In genomic region chr19:51539821-51540366, GRCh38 we compare ENCODE assay signal across 43 cellular contexts. TPM values are rescaled to one million over a fixed set of nuclear protein-coding genes. Genes with fewer than 3 reads are reported as not detected.
"Had no signal": no experiment of that assay in that cellular context is flagged by ENCODE, and none has a peak within 500 bp of the region (broad histone marks: within the 10 kb centered on the region; RNA-seq: fewer than 3 reads in every experiment).

No MANE protein-coding gene starts in this region.

- FAIRE-seq: astrocyte, bronchial epithelial cell had no signal

- H3K27ac Mint-ChIP-seq: activated naive CD4-positive, alpha-beta T cell treated with anti-CD3 and anti-CD28 coated beads for 36 hours; activated naive CD4-positive, alpha-beta T cell treated with anti-CD3 and anti-CD28 coated beads, Interleukin-2, amount 10 ng/mL, durations not matched to agents 7 days and 5 days; activated naive CD4-positive, alpha-beta T cell treated with anti-CD3 and anti-CD28 coated beads, Interleukin-2, amount 50 U/mL, for 24 hours; activated naive CD4-positive, alpha-beta T cell treated with anti-CD3 and anti-CD28 coated beads, Interleukin-2, amount 50 U/mL, for 72 hours; activated naive CD8-positive, alpha-beta T cell; activated naive CD8-positive, alpha-beta T cell treated with anti-CD3 and anti-CD28 coated beads for 36 hours; activated naive CD8-positive, alpha-beta T cell treated with anti-CD3 and anti-CD28 coated beads, Interleukin-2, amount 10 ng/mL, durations not matched to agents 7 days and 5 days; activated naive CD8-positive, alpha-beta T cell treated with anti-CD3 and anti-CD28 coated beads, Interleukin-2, amount 50 U/mL, for 24 hours; activated T-cell treated with anti-CD3 and anti-CD28 coated beads, Interleukin-2, amount 50 U/mL, for 24 hours; activated T-cell treated with anti-CD3 and anti-CD28 coated beads, Interleukin-2, amount 50 U/mL, for 72 hours; activated T-helper 1 cell treated with anti-CD3 and anti-CD28 coated beads, Interleukin-12 subunit alpha, Interleukin-12 subunit beta, Interleukin-2, Interleukin-4 antibody, amounts not matched to agents 30 ng/mL and 10 ng/mL and 1 ng/mL, durations not matched to agents 14 hours and 24 hours and 36 hours; activated T-helper 17 cell treated with anti-CD3 and anti-CD28 coated beads, Interleukin-2, amount 50 U/mL, for 72 hours; activated T-helper 2 cell treated with anti-CD3 and anti-CD28 coated beads, Interferon-gamma antibody, Interleukin-2, Interleukin-4, amounts not matched to agents 10 μg/mL and 5 μg/mL and 100 μg/mL, durations not matched to agents 14 hours and 24 hours and 36 hours; brain had no signal

- H3K4me1 ChIP-seq: adrenal gland, ascending aorta, body of pancreas, breast epithelium had no signal

- H3K36me3 Mint-ChIP-seq: activated naive CD4-positive, alpha-beta T cell treated with anti-CD3 and anti-CD28 coated beads, Interleukin-2, amount 10 ng/mL, durations not matched to agents 7 days and 5 days; activated naive CD4-positive, alpha-beta T cell treated with anti-CD3 and anti-CD28 coated beads, Interleukin-2, amount 50 U/mL, for 24 hours; activated naive CD4-positive, alpha-beta T cell treated with anti-CD3 and anti-CD28 coated beads, Interleukin-2, amount 50 U/mL, for 72 hours; activated naive CD8-positive, alpha-beta T cell; activated naive CD8-positive, alpha-beta T cell treated with anti-CD3 and anti-CD28 coated beads for 36 hours; activated naive CD8-positive, alpha-beta T cell treated with anti-CD3 and anti-CD28 coated beads, Interleukin-2, amount 10 ng/mL, durations not matched to agents 7 days and 5 days; brain had no signal

- H3K27ac ChIP-seq: adrenal gland, ascending aorta, body of pancreas, brain microvascular endothelial cell, breast epithelium, cardiac muscle cell had no signal

- ATAC-seq: activated naive CD4-positive, alpha-beta T cell treated with anti-CD3 and anti-CD28 coated beads, Interleukin-2, amount 50 U/mL, for 72 hours; activated naive CD8-positive, alpha-beta T cell treated with anti-CD3 and anti-CD28 coated beads, Interleukin-2, amount 50 U/mL, for 24 hours; activated T-cell treated with anti-CD3 and anti-CD28 coated beads, Interleukin-2, amount 50 U/mL, for 4 hours; activated T-cell treated with anti-CD3 and anti-CD28 coated beads, Interleukin-2, amount 50 U/mL, for 72 hours; activated T-helper 17 cell treated with anti-CD3 and anti-CD28 coated beads, Interleukin-2, amount 50 U/mL, for 72 hours; body of pancreas had no signal

- H3K9me3 Mint-ChIP-seq: activated naive CD4-positive, alpha-beta T cell treated with anti-CD3 and anti-CD28 coated beads, Interleukin-2, amount 10 ng/mL, durations not matched to agents 7 days and 5 days; activated naive CD4-positive, alpha-beta T cell treated with anti-CD3 and anti-CD28 coated beads, Interleukin-2, amount 50 U/mL, for 72 hours; activated naive CD8-positive, alpha-beta T cell treated with anti-CD3 and anti-CD28 coated beads, Interleukin-2, amount 10 ng/mL, durations not matched to agents 7 days and 5 days; activated T-cell treated with anti-CD3 and anti-CD28 coated beads, Interleukin-2, amount 50 U/mL, for 72 hours; activated T-helper 1 cell treated with anti-CD3 and anti-CD28 coated beads, Interleukin-12 subunit alpha, Interleukin-12 subunit beta, Interleukin-2, Interleukin-4 antibody, amounts not matched to agents 30 ng/mL and 10 ng/mL and 1 ng/mL, durations not matched to agents 14 hours and 24 hours and 36 hours; activated T-helper 17 cell treated with anti-CD3 and anti-CD28 coated beads, Interleukin-2, amount 50 U/mL, for 72 hours; central memory CD8-positive, alpha-beta T cell had no signal

- H3K4me1 Mint-ChIP-seq: activated naive CD4-positive, alpha-beta T cell treated with anti-CD3 and anti-CD28 coated beads, Interleukin-2, amount 10 ng/mL, durations not matched to agents 7 days and 5 days; activated naive CD4-positive, alpha-beta T cell treated with anti-CD3 and anti-CD28 coated beads, Interleukin-2, amount 50 U/mL, for 24 hours; activated naive CD8-positive, alpha-beta T cell treated with anti-CD3 and anti-CD28 coated beads for 36 hours; activated naive CD8-positive, alpha-beta T cell treated with anti-CD3 and anti-CD28 coated beads, Interleukin-2, amount 50 U/mL, for 24 hours; activated T-helper 17 cell treated with anti-CD3 and anti-CD28 coated beads, Interleukin-2, amount 50 U/mL, for 72 hours; brain; central memory CD8-positive, alpha-beta T cell had no signal

- DNase-seq: activated effector memory CD4-positive, alpha-beta T cell treated with anti-CD3 and anti-CD28 coated beads, Interleukin-2, amount 50 U/mL, for 16 hours; activated effector memory CD4-positive, alpha-beta T cell treated with Interleukin-2 at 50 U/mL for 16 hours; activated gamma-delta T cell; activated gamma-delta T cell treated with Interleukin-2 at 50 U/mL for 16 hours; activated naive CD4-positive, alpha-beta T cell; activated naive CD4-positive, alpha-beta T cell treated with anti-CD3 and anti-CD28 coated beads for 36 hours; activated naive CD4-positive, alpha-beta T cell treated with anti-CD3 and anti-CD28 coated beads, Interleukin-2, amount 10 ng/mL, durations not matched to agents 7 days and 5 days; activated naive CD4-positive, alpha-beta T cell treated with anti-CD3 and anti-CD28 coated beads, Interleukin-2, amount 50 U/mL, for 16 hours; activated naive CD4-positive, alpha-beta T cell treated with Interleukin-2 at 50 U/mL for 16 hours; activated naive CD8-positive, alpha-beta T cell treated with anti-CD3 and anti-CD28 coated beads for 36 hours; activated naive CD8-positive, alpha-beta T cell treated with anti-CD3 and anti-CD28 coated beads, Interleukin-2, amount 10 ng/mL, durations not matched to agents 7 days and 5 days; activated naive CD8-positive, alpha-beta T cell treated with anti-CD3 and anti-CD28 coated beads, Interleukin-2, amount 50 U/mL, for 24 hours; activated T-cell treated with anti-CD3 and anti-CD28 coated beads, Interleukin-2, amount 50 U/mL, for 1 hour; activated T-cell treated with anti-CD3 and anti-CD28 coated beads, Interleukin-2, amount 50 U/mL, for 24 hours; activated T-cell treated with anti-CD3 and anti-CD28 coated beads, Interleukin-2, amount 50 U/mL, for 4 hours; activated T-cell treated with anti-CD3 and anti-CD28 coated beads, Interleukin-2, amount 50 U/mL, for 48 hours; activated T-cell treated with anti-CD3 and anti-CD28 coated beads, Interleukin-2, amount 50 U/mL, for 72 hours; adrenal gland; amniotic stem cell; amygdala; anterior cingulate cortex; aorta; body of pancreas; brain microvascular endothelial cell; caudate nucleus; central memory CD4-positive, alpha-beta T cell; cerebellar nuclear complex had no signal

- H3K27me3 ChIP-seq: ascending aorta, body of pancreas, brain microvascular endothelial cell, cardiac muscle cell had no signal

- H3K9me3 ChIP-seq: adrenal gland, body of pancreas had no signal

- H3K4me3 ChIP-seq: adrenal gland, ascending aorta, body of pancreas, breast epithelium, cardiac muscle cell had no signal

- H3K4me3 Mint-ChIP-seq: activated naive CD4-positive, alpha-beta T cell treated with anti-CD3 and anti-CD28 coated beads for 36 hours; activated naive CD4-positive, alpha-beta T cell treated with anti-CD3 and anti-CD28 coated beads, Interleukin-2, amount 10 ng/mL, durations not matched to agents 7 days and 5 days; activated naive CD4-positive, alpha-beta T cell treated with anti-CD3 and anti-CD28 coated beads, Interleukin-2, amount 50 U/mL, for 24 hours; activated naive CD8-positive, alpha-beta T cell; activated naive CD8-positive, alpha-beta T cell treated with anti-CD3 and anti-CD28 coated beads for 36 hours; activated naive CD8-positive, alpha-beta T cell treated with anti-CD3 and anti-CD28 coated beads, Interleukin-2, amount 10 ng/mL, durations not matched to agents 7 days and 5 days; activated naive CD8-positive, alpha-beta T cell treated with anti-CD3 and anti-CD28 coated beads, Interleukin-2, amount 50 U/mL, for 24 hours; activated T-cell treated with anti-CD3 and anti-CD28 coated beads, Interleukin-2, amount 50 U/mL, for 24 hours; activated T-cell treated with anti-CD3 and anti-CD28 coated beads, Interleukin-2, amount 50 U/mL, for 4 hours; activated T-cell treated with anti-CD3 and anti-CD28 coated beads, Interleukin-2, amount 50 U/mL, for 72 hours; activated T-helper 1 cell treated with anti-CD3 and anti-CD28 coated beads, Interleukin-12 subunit alpha, Interleukin-12 subunit beta, Interleukin-2, Interleukin-4 antibody, amounts not matched to agents 30 ng/mL and 10 ng/mL and 1 ng/mL, durations not matched to agents 14 hours and 24 hours and 36 hours; activated T-helper 17 cell treated with anti-CD3 and anti-CD28 coated beads, Interleukin-2, amount 50 U/mL, for 72 hours; brain; central memory CD8-positive, alpha-beta T cell had no signal

- H3K36me3 ChIP-seq: adrenal gland, ascending aorta, brain microvascular endothelial cell, breast epithelium, cardiac muscle cell had no signal

RNA-seq across cellular contexts. Expression of gene SIGLEC6, which starts 8.4 kb away (rescaled TPM):
- total RNA-seq: activated naive CD4-positive, alpha-beta T cell treated with anti-CD3 and anti-CD28 coated beads for 36 hours; activated naive CD4-positive, alpha-beta T cell treated with anti-CD3 and anti-CD28 coated beads, Interleukin-2, amount 50 U/mL, for 72 hours; activated naive CD8-positive, alpha-beta T cell treated with anti-CD3 and anti-CD28 coated beads for 36 hours; activated naive CD8-positive, alpha-beta T cell treated with anti-CD3 and anti-CD28 coated beads, Interleukin-2, amount 10 ng/mL, durations not matched to agents 7 days and 5 days; activated T-cell treated with anti-CD3 and anti-CD28 coated beads, Interleukin-2, amount 50 U/mL, for 72 hours; activated T-helper 17 cell treated with anti-CD3 and anti-CD28 coated beads, Interleukin-2, amount 50 U/mL, for 72 hours; astrocyte; bronchial epithelial cell; cardiac muscle cell; cerebellum; chondrocyte had no signal
- polyA plus RNA-seq: adrenal gland, aorta, cardiac muscle cell had no signal

RNA-seq across cellular contexts. Expression of gene SIGLEC12, which starts 38.3 kb away (rescaled TPM):
- total RNA-seq: activated naive CD4-positive, alpha-beta T cell treated with anti-CD3 and anti-CD28 coated beads for 36 hours; ascending aorta; astrocyte; body of pancreas; bronchial epithelial cell; cardiac muscle cell; cardiac septum; chondrocyte had no signal
- polyA plus RNA-seq: cardiac muscle cell had no signal
